8 cellular contexts compared by ENCODE assay signal in the genomic region with DNA sequence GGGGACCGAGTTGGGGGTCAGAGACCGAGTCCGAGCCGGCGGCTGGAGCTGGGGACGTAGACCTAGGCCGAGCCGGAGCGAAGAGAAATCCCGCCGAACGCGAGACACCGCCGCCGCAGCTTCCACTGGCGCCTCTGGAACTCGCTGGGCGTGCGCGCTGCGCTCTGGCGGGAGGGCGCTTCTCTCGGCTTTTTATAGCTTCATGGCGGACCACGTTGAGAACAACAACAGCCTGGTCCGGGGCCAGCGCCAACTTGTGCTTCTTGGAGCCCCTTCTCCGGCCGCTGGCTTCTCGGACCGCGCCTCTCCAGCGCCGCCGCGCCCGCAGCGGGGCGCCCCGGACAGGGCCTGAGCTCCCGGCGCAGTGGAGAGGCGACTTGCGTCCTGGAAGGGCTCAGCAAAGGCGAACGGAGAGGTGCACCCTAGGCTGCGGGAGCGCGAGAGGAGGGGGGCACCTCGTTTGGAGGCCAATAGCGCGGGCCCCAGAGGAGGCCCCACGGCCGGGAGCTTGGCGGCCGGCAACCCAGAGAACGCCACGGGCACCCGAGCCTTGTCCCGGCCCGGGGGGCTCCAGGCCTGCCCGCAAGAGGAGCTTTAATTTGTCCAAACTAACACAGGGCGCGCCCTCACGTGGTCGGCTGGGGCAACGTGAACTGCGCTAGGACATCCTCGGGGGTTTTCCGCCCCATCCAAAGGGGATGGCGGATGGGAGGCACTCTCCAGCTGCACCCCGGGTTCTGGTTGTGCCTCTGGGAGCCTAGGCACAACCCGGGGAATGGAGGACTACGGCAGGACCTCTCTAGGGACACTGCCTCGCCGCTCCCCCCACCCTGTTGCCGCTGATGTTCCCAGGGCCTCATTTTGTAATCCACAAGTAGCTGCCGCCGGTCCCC. TPM values are rescaled to one million over a fixed set of nuclear protein-coding genes. Genes with fewer than 3 reads are reported as not detected.
DNase-seq lines count a peak whose midpoint lies in the region; ATAC-seq and TF ChIP-seq lines count a peak whose summit lies in the region.

No MANE protein-coding gene starts in this region.

- H3K79me2 ChIP-seq in SK-N-SH (ENCODE audit: insufficient read depth) = peaks cover 30% of the 10 kb centered on the region

- DNase-seq in CD4-positive, alpha-beta T cell = peak; percentile 82 to 94 (median 90)
- peak; percentile 83 for DNase-seq in LoVo (ENCODE audit: low spot score)
- DNase-seq in SK-N-SH = peak; percentile 94
- peak; percentile 89 for DNase-seq in glutamatergic neuron
- DNase-seq in osteocyte (ENCODE audit: extremely low spot score, unreplicated experiment) = peak; percentile 95

- no peaks in the 10 kb centered on the region for H3K36me3 ChIP-seq in SK-N-SH (replicated peaks in 1 of 2; ENCODE audit: control insufficient read depth in 1 of 2, insufficient read depth in 2 of 2, low read length in 1 of 2)
- peaks cover 3% of the 10 kb centered on the region for H3K36me3 ChIP-seq in thymus (ENCODE audit: control insufficient read depth, insufficient read depth)

- TF ChIP-seq RAD21 in SK-N-SH (IDR thresholded peaks at IDR 0.05; ENCODE audit: low read length) = peak; percentile 40

- H3K36me3 Mint-ChIP-seq in CD4-positive, alpha-beta T cell (ENCODE audit: low read depth) = peaks cover 28% of the 10 kb centered on the region
- H3K36me3 Mint-ChIP-seq in activated naive CD4-positive, alpha-beta T cell treated with anti-CD3 and anti-CD28 coated beads, Interleukin-2, amount 50 U/mL, for 24 hours = no peaks in the 10 kb centered on the region
- no peaks in the 10 kb centered on the region for H3K36me3 Mint-ChIP-seq in glutamatergic neuron (ENCODE audit: unreplicated experiment)
- H3K36me3 Mint-ChIP-seq in osteocyte (ENCODE audit: unreplicated experiment) = no peaks in the 10 kb centered on the region

- TF ChIP-seq EP300 in SK-N-SH (IDR thresholded peaks at IDR 0.05; ENCODE audit: borderline replicate concordance in 1 of 2, low read depth in 1 of 2, low read length in 1 of 2) = no peak

- H3K27me3 ChIP-seq in CD4-positive, alpha-beta T cell (ENCODE audit: control insufficient read depth, insufficient read depth, low read length) = no peaks in the 10 kb centered on the region
- H3K27me3 ChIP-seq in SK-N-SH (ENCODE audit: insufficient read depth) (no peaks in the 10 kb centered on the region), thymus (ENCODE audit: control insufficient read depth, insufficient read depth) (no peaks in the 10 kb centered on the region)

- H3F3A ChIP-seq in SK-N-SH (replicated peaks; ENCODE audit: insufficient read depth) = no peaks in the 10 kb centered on the region

- H3K4me1 ChIP-seq in SK-N-SH (ENCODE audit: control insufficient read depth in 1 of 2, insufficient read depth in 2 of 2, low read depth in 1 of 2, low read length in 1 of 2) (peaks cover 0 to 21% of the 10 kb centered on the region in 2 experiments; a peak in 2 of 4 replicates), thymus (ENCODE audit: control insufficient read depth, insufficient read depth, low read length) (peaks cover 14% of the 10 kb centered on the region)

- H2AFZ ChIP-seq in SK-N-SH (ENCODE audit: low read depth) = peak overlapping the region; percentile 91; the same call in 1 of the 2 replicates

- peak overlapping the region; percentile 82 for H3K27ac Mint-ChIP-seq in CD4-positive, alpha-beta T cell
- H3K27ac Mint-ChIP-seq in activated naive CD4-positive, alpha-beta T cell treated with anti-CD3 and anti-CD28 coated beads, Interleukin-2, amount 50 U/mL, for 24 hours = peak overlapping the region; percentile 88
- peak overlapping the region; percentile 84 for H3K27ac Mint-ChIP-seq in glutamatergic neuron (ENCODE audit: unreplicated experiment)
- peak overlapping the region; percentile 79 for H3K27ac Mint-ChIP-seq in osteocyte (ENCODE audit: unreplicated experiment)

- no peaks in the 10 kb centered on the region for H3K9me3 Mint-ChIP-seq in CD4-positive, alpha-beta T cell
- H3K9me3 Mint-ChIP-seq in activated naive CD4-positive, alpha-beta T cell treated with anti-CD3 and anti-CD28 coated beads, Interleukin-2, amount 50 U/mL, for 24 hours = no peaks in the 10 kb centered on the region
- H3K9me3 Mint-ChIP-seq in glutamatergic neuron (ENCODE audit: unreplicated experiment) (peaks cover 26% of the 10 kb centered on the region), osteocyte (ENCODE audit: unreplicated experiment) (no peaks in the 10 kb centered on the region)

- H3K9me3 ChIP-seq in CD4-positive, alpha-beta T cell (ENCODE audit: control insufficient read depth, low read length) = no peaks in the 10 kb centered on the region
- H3K9me3 ChIP-seq in SK-N-SH (no peaks in the 10 kb centered on the region), thymus (ENCODE audit: control insufficient read depth) (no peaks in the 10 kb centered on the region)

- no peaks in the 10 kb centered on the region for H3K9me2 ChIP-seq in SK-N-SH

- TF ChIP-seq CTCF in CD4-positive, alpha-beta T cell (IDR thresholded peaks at IDR 0.05) = peak; percentile 80
- TF ChIP-seq CTCF in SK-N-SH (IDR thresholded peaks at IDR 0.05) = peak; percentile 65
- peak; percentile 48 for TF ChIP-seq CTCF in glutamatergic neuron (IDR thresholded peaks at IDR 0.05; ENCODE audit: partially characterized antibody, unreplicated experiment)
- peak; percentile 56 for TF ChIP-seq CTCF in osteocyte (IDR thresholded peaks at IDR 0.05)

- H3K4me1 Mint-ChIP-seq in CD4-positive, alpha-beta T cell (ENCODE audit: low read depth) = peaks cover 28% of the 10 kb centered on the region
- H3K4me1 Mint-ChIP-seq in activated naive CD4-positive, alpha-beta T cell treated with anti-CD3 and anti-CD28 coated beads, Interleukin-2, amount 50 U/mL, for 24 hours = peaks cover 19% of the 10 kb centered on the region
- peaks cover 16% of the 10 kb centered on the region for H3K4me1 Mint-ChIP-seq in glutamatergic neuron (ENCODE audit: low read depth, unreplicated experiment)
- peaks cover 14% of the 10 kb centered on the region for H3K4me1 Mint-ChIP-seq in osteocyte (ENCODE audit: unreplicated experiment)

- whole genome bisulfite sequencing in SK-N-SH (ENCODE audit: low lambda C conversion rate) = 0% methylated on average over 14 of the region's 81 CpGs
- WGBS in thymus = under 1% methylated on average over 81 of the region's 81 CpGs

- H3K4me3 ChIP-seq in SK-N-SH (ENCODE audit: low read depth in 2 of 2, low read length in 1 of 2) (peak overlapping the region; percentile 89 to 93), thymus (ENCODE audit: low read length) (peak overlapping the region; percentile 97)

- H3K27ac ChIP-seq in CD4-positive, alpha-beta T cell (ENCODE audit: low read depth, low read length) = peak overlapping the region; percentile 67
- H3K27ac ChIP-seq in SK-N-SH (ENCODE audit: low read depth in 2 of 2, low read length in 1 of 2) (peak overlapping the region; percentile 70 to 86), thymus (ENCODE audit: low read depth) (peak overlapping the region; percentile 94)

- H3K9ac ChIP-seq in SK-N-SH = peak overlapping the region; percentile 94

- H3K4me3 Mint-ChIP-seq in CD4-positive, alpha-beta T cell = peak overlapping the region; percentile 96
- H3K4me3 Mint-ChIP-seq in activated naive CD4-positive, alpha-beta T cell treated with anti-CD3 and anti-CD28 coated beads, Interleukin-2, amount 50 U/mL, for 24 hours = peak overlapping the region; percentile 78
- H3K4me3 Mint-ChIP-seq in glutamatergic neuron (ENCODE audit: unreplicated experiment) (peak overlapping the region; percentile 74), osteocyte (ENCODE audit: unreplicated experiment) (peak overlapping the region; percentile 78)

- H3K4me2 ChIP-seq in SK-N-SH = peak overlapping the region; percentile 98

- CTCF ChIA-PET in CD4-positive, alpha-beta T cell (lab: Charles Lee) = interaction anchor here (0.9 to 2.5 kb wide), 20 partner anchors 9 to 300 kb away, joined by 3 to 21 read pairs (median 4); a partner anchor contains a TSS
- CTCF ChIA-PET in SK-N-SH (lab: Yijun Ruan, JAX) = interaction anchor here (0.6 to 2.8 kb wide), 29 partner anchors 10 to 263 kb away, joined by 3 to 13 read pairs (median 4); a partner anchor contains a TSS

- POLR2A ChIA-PET in CD4-positive, alpha-beta T cell (lab: Charles Lee) = interaction anchor here (0.7 to 3.5 kb wide), 44 partner anchors 8 to 1644 kb away, joined by 3 to 121 read pairs (median 5); a partner anchor contains a TSS
- POLR2A ChIA-PET in SK-N-SH (lab: Yijun Ruan, JAX) = interaction anchor here (0.7 to 4.9 kb wide), 18 partner anchors 10 to 153 kb away, joined by 3 to 25 read pairs (median 4); a partner anchor contains a TSS

- H4K20me1 ChIP-seq in SK-N-SH (ENCODE audit: insufficient read depth) = no peaks in the 10 kb centered on the region

- peak; percentile 41 for ATAC-seq in CD4-positive, alpha-beta T cell (ENCODE audit: poor library complexity)
- ATAC-seq in GM19452 (IDR thresholded peaks at IDR 0.05; ENCODE audit: unreplicated experiment) = peak; percentile 37

- intact Hi-C loops in CD4-positive, alpha-beta T cell (cut with DNase I, micrococcal nuclease) = loop anchor here in 1 of 2 experiments (2.0 to 10.0 kb wide), 5 partner anchors 36 to 1722 kb away; a partner anchor contains a TSS

- no peaks in the 10 kb centered on the region for H3K27me3 Mint-ChIP-seq in CD4-positive, alpha-beta T cell
- no peaks in the 10 kb centered on the region for H3K27me3 Mint-ChIP-seq in activated naive CD4-positive, alpha-beta T cell treated with anti-CD3 and anti-CD28 coated beads, Interleukin-2, amount 50 U/mL, for 24 hours
- H3K27me3 Mint-ChIP-seq in glutamatergic neuron (ENCODE audit: unreplicated experiment) (peaks cover 7% of the 10 kb centered on the region), osteocyte (ENCODE audit: unreplicated experiment) (no peaks in the 10 kb centered on the region)

TF ChIP-seq in SK-N-SH, 30 proteins besides CTCF, POLR2A, EP300 and RAD21 (continues in another document):
- peak; percentile 31; the same call in 1 of the 2 replicates for TF ChIP-seq NFIC (IDR thresholded peaks at IDR 0.05; ENCODE audit: borderline replicate concordance)

RNA-seq across cellular contexts. Expression of a gene that starts 37.7 kb away (rescaled TPM):
- 10 to 100 TPM; 63.5 to 64.0 TPM for total RNA-seq in CD4-positive, alpha-beta T cell
- polyA plus RNA-seq in SK-N-SH (2012; rRNA removed) = 29.0 and 32.4 TPM in 2 replicates
- polyA plus RNA-seq in SK-N-SH (2012; cell fraction: cytosol; rRNA removed) = 33.5 and 34.7 TPM in 2 replicates
- 22.5 and 25.0 TPM in 2 replicates for polyA plus RNA-seq in SK-N-SH (2012; cell fraction: nucleus; rRNA removed)
- total RNA-seq in glutamatergic neuron (ENCODE audit: unreplicated experiment) = 37.7 TPM
- total RNA-seq in osteocyte = 24.7 and 25.8 TPM in 2 replicates
- 59.4 TPM for polyA plus RNA-seq in thymus

Comparison
In these comparisons a context has a peak if more than half of its experiments do, and no peak if none do; other contexts are left out.
1. Peak in every context shown above with its lines: DNase-seq, ATAC-seq, H3K4me3 ChIP-seq and H3K27ac ChIP-seq.